Comparison of ENCODE assay signal across 13 cellular contexts in genomic region chr7:24668922-24669635, GRCh38.
A peak's percentile ranks its signal among the peaks of the same experiment; 100 is the strongest.
DNase-seq lines count a peak whose midpoint lies in the region; ATAC-seq and TF ChIP-seq lines count a peak whose summit lies in the region.
"Had no signal": no experiment of that assay in that cellular context is flagged by ENCODE, and none has a peak within 500 bp of the region (broad histone marks: within the 10 kb centered on the region; RNA-seq: fewer than 3 reads in every experiment).

No MANE protein-coding gene starts in this region.

- H3F3A ChIP-seq in GM23338 (replicated peaks; ENCODE audit: low read depth): no peaks in the 10 kb centered on the region

- peak overlapping the region; percentile 56; the same call in 1 of the 2 replicates for H3K27ac Mint-ChIP-seq in GM23338
- H3K27ac Mint-ChIP-seq: activated naive CD8-positive, alpha-beta T cell treated with anti-CD3 and anti-CD28 coated beads for 36 hours had no signal

- H3K9me3 Mint-ChIP-seq in GM23338: peaks cover 2% of the 10 kb centered on the region; the same call in 1 of the 3 replicates
- H3K9me3 Mint-ChIP-seq: activated naive CD8-positive, alpha-beta T cell treated with anti-CD3 and anti-CD28 coated beads for 36 hours had no signal

- H3K36me3 ChIP-seq in GM23338 (ENCODE audit: insufficient read depth) (peaks cover 5% of the 10 kb centered on the region; the same call in 1 of the 2 replicates), SJSA1 (no peaks in the 10 kb centered on the region)
- H3K36me3 ChIP-seq: prostate gland had no signal

- H2AFZ ChIP-seq in GM23338: no peak overlapping the region

- H3K27ac ChIP-seq in GM23338 (ENCODE audit: low read depth) (peak overlapping the region; percentile 73; the same call in 1 of the 2 replicates), SJSA1 (peak overlapping the region; percentile 2; the same call in 1 of the 2 replicates)
- H3K27ac ChIP-seq: prostate gland had no signal

- TF ChIP-seq CTCF in GM23338 (conservative IDR thresholded peaks at IDR 0.05; ENCODE audit: low read depth in 2 of 2) (no peak), fibroblast of mammary gland (conservative IDR thresholded peaks at IDR 0.05; ENCODE audit: control insufficient read depth, insufficient read depth, low read depth, low read length) (no peak)

- H3K27me3 Mint-ChIP-seq in GM23338 (ENCODE audit: insufficient read depth, low read depth, poor library complexity): no peaks in the 10 kb centered on the region
- H3K27me3 Mint-ChIP-seq: activated naive CD8-positive, alpha-beta T cell treated with anti-CD3 and anti-CD28 coated beads for 36 hours had no signal

- no peak overlapping the region for H3K4me2 ChIP-seq in GM23338

- H3K4me1 ChIP-seq in GM23338 (ENCODE audit: insufficient read depth) (peaks cover 20% of the 10 kb centered on the region), SJSA1 (replicated peaks) (peaks cover 13% of the 10 kb centered on the region)
- H3K4me1 ChIP-seq: prostate gland had no signal

- H3K9me2 ChIP-seq in GM23338 (ENCODE audit: insufficient read depth): no peaks in the 10 kb centered on the region

- ATAC-seq in GM23338: no peak

- H4K20me1 ChIP-seq in GM23338 (replicated peaks; ENCODE audit: insufficient read depth): peaks cover 6% of the 10 kb centered on the region; the same call in 1 of the 2 replicates

- H3K79me2 ChIP-seq in GM23338 (replicated peaks; ENCODE audit: insufficient read depth): peaks cover 43% of the 10 kb centered on the region

- no peak overlapping the region for H3K4me3 Mint-ChIP-seq in GM23338
- H3K4me3 Mint-ChIP-seq: activated naive CD8-positive, alpha-beta T cell treated with anti-CD3 and anti-CD28 coated beads for 36 hours had no signal

- DNase-seq in GM23338 (ENCODE audit: low spot score) (no peak), SJSA1 (ENCODE audit: low read depth in 1 of 2, low spot score in 2 of 2) (peak in 1 of 2 experiments; percentile 33), fibroblast of mammary gland (ENCODE audit: low read depth) (peak; percentile 65), renal cortical epithelial cell (ENCODE audit: low read depth) (peak; percentile 10), NCI-H2227 treated with DMSO at 0.1 percent for 48 hours (lab: John Stamatoyannopoulos, UW) (no peak), hippocampal formation (lab: John Stamatoyannopoulos, UW) (no peak), NCI-H1930 (lab: John Stamatoyannopoulos, UW) (no peak), medulla oblongata (ENCODE audit: extremely low spot score) (no peak)
- DNase-seq: activated naive CD8-positive, alpha-beta T cell treated with anti-CD3 and anti-CD28 coated beads for 36 hours; COR-L47; midbrain; T-helper 9 cell had no signal

- peaks cover 33% of the 10 kb centered on the region; the same call in 2 of the 3 replicates for H3K4me1 Mint-ChIP-seq in GM23338

- no peak overlapping the region for H3K4me3 ChIP-seq in GM23338
- H3K4me3 ChIP-seq in SJSA1: no peak overlapping the region
- H3K4me3 ChIP-seq in fibroblast of mammary gland (ENCODE audit: control insufficient read depth, low read depth, low read length): no peak overlapping the region
- H3K4me3 ChIP-seq: prostate gland had no signal

- peaks cover 54% of the 10 kb centered on the region for H3K36me3 Mint-ChIP-seq in GM23338 (ENCODE audit: low read depth)

- H3K9me3 ChIP-seq in SJSA1 (replicated peaks): no peaks in the 10 kb centered on the region
- H3K9me3 ChIP-seq: prostate gland had no signal

- H3K27me3 ChIP-seq in GM23338 (ENCODE audit: insufficient read depth) (no peaks in the 10 kb centered on the region), SJSA1 (replicated peaks) (no peaks in the 10 kb centered on the region)

TF ChIP-seq in GM23338, 12 proteins besides CTCF, POLR2A, EP300 and RAD21 (continues in another document):
- TF ChIP-seq POLR2AphosphoS5 (IDR thresholded peaks at IDR 0.05; ENCODE audit: low read depth) (no peak), ZNF331 (CRISPR knock-in tag; IDR thresholded peaks at IDR 0.05; ENCODE audit: low read depth) (no peak), JUNB (IDR thresholded peaks at IDR 0.05; ENCODE audit: unreplicated experiment) (no peak), EZH2 (IDR thresholded peaks at IDR 0.05; ENCODE audit: low read depth, unreplicated experiment) (no peak), STAT1 (IDR thresholded peaks at IDR 0.05; ENCODE audit: unreplicated experiment) (no peak), CREB1 (CRISPR knock-in tag; IDR thresholded peaks at IDR 0.05; ENCODE audit: low read depth) (no peak), ETS1 (IDR thresholded peaks at IDR 0.05) (no peak), ZNF114 (CRISPR knock-in tag; IDR thresholded peaks at IDR 0.05) (no peak), EZH2phosphoT487 (IDR thresholded peaks at IDR 0.05; ENCODE audit: unreplicated experiment) (no peak), NANOG (IDR thresholded peaks at IDR 0.05; ENCODE audit: borderline replicate concordance) (no peak)
- TF ChIP-seq, protein P1, sequence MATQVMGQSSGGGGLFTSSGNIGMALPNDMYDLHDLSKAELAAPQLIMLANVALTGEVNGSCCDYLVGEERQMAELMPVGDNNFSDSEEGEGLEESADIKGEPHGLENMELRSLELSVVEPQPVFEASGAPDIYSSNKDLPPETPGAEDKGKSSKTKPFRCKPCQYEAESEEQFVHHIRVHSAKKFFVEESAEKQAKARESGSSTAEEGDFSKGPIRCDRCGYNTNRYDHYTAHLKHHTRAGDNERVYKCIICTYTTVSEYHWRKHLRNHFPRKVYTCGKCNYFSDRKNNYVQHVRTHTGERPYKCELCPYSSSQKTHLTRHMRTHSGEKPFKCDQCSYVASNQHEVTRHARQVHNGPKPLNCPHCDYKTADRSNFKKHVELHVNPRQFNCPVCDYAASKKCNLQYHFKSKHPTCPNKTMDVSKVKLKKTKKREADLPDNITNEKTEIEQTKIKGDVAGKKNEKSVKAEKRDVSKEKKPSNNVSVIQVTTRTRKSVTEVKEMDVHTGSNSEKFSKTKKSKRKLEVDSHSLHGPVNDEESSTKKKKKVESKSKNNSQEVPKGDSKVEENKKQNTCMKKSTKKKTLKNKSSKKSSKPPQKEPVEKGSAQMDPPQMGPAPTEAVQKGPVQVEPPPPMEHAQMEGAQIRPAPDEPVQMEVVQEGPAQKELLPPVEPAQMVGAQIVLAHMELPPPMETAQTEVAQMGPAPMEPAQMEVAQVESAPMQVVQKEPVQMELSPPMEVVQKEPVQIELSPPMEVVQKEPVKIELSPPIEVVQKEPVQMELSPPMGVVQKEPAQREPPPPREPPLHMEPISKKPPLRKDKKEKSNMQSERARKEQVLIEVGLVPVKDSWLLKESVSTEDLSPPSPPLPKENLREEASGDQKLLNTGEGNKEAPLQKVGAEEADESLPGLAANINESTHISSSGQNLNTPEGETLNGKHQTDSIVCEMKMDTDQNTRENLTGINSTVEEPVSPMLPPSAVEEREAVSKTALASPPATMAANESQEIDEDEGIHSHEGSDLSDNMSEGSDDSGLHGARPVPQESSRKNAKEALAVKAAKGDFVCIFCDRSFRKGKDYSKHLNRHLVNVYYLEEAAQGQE (IDR thresholded peaks at IDR 0.05; ENCODE audit: unreplicated experiment): no peak

Comparison
In these comparisons a context has a peak if more than half of its experiments do, and no peak if none do; other contexts are left out.
1. DNase-seq: peak in fibroblast of mammary gland (single experiment) and renal cortical epithelial cell (single experiment); none in GM23338 (single experiment), NCI-H2227 treated with DMSO at 0.1 percent for 48 hours (single experiment), hippocampal formation (0 of 2), NCI-H1930 (0 of 2) and medulla oblongata (single experiment).